8 cellular contexts compared by ENCODE assay signal in genomic region chr5:154179846-154180710, GRCh38. TPM values are rescaled to one million over a fixed set of nuclear protein-coding genes. Genes with fewer than 3 reads are reported as not detected.
A peak's percentile ranks its signal among the peaks of the same experiment; 100 is the strongest.
DNase-seq lines count a peak whose midpoint lies in the region; ATAC-seq and TF ChIP-seq lines count a peak whose summit lies in the region.

No MANE protein-coding gene starts in this region.

- peak; percentile 57 for TF ChIP-seq CTCF in activated CD8-positive, alpha-beta T cell treated with anti-CD3 and anti-CD28 coated beads for 36 hours (IDR thresholded peaks at IDR 0.05)
- peak; percentile 81 for TF ChIP-seq CTCF in progenitor cell of endocrine pancreas (IDR thresholded peaks at IDR 0.05; ENCODE audit: unreplicated experiment)

- POLR2A ChIA-PET in activated CD8-positive, alpha-beta T cell treated with anti-CD3 and anti-CD28 coated beads for 36 hours (lab: Charles Lee): interaction anchor here (1.1 kb wide), 1 partner anchor 225 kb away, joined by 3 read pairs; no protein-coding TSS in a partner anchor

- CTCF ChIA-PET in activated CD8-positive, alpha-beta T cell treated with anti-CD3 and anti-CD28 coated beads for 36 hours (lab: Charles Lee): interaction anchor here (0.6 to 16.7 kb wide), 25 partner anchors 11 to 227 kb away, joined by 3 to 161 read pairs (median 3); partner anchors contain the start of gene GALNT10

- no peaks in the 10 kb centered on the region for H3K36me3 Mint-ChIP-seq in activated CD8-positive, alpha-beta T cell treated with anti-CD3 and anti-CD28 coated beads for 36 hours (ENCODE audit: low read depth)
- H3K36me3 Mint-ChIP-seq in progenitor cell of endocrine pancreas (ENCODE audit: insufficient read depth): no peaks in the 10 kb centered on the region

- no peak overlapping the region for H3K4me3 Mint-ChIP-seq in activated CD8-positive, alpha-beta T cell treated with anti-CD3 and anti-CD28 coated beads for 36 hours
- H3K4me3 Mint-ChIP-seq in progenitor cell of endocrine pancreas (ENCODE audit: low read depth): no peak overlapping the region

- intact Hi-C loops in activated CD8-positive, alpha-beta T cell treated with anti-CD3 and anti-CD28 coated beads for 36 hours (cut with micrococcal nuclease): loop anchor here (2.0 kb wide), 2 partner anchors 107 to 203 kb away; no protein-coding TSS in a partner anchor

- peaks cover 8% of the 10 kb centered on the region for H3K27me3 Mint-ChIP-seq in activated CD8-positive, alpha-beta T cell treated with anti-CD3 and anti-CD28 coated beads for 36 hours
- H3K27me3 Mint-ChIP-seq in progenitor cell of endocrine pancreas: peaks cover 21% of the 10 kb centered on the region

- no peak overlapping the region for H3K27ac Mint-ChIP-seq in activated CD8-positive, alpha-beta T cell treated with anti-CD3 and anti-CD28 coated beads for 36 hours
- H3K27ac Mint-ChIP-seq in progenitor cell of endocrine pancreas: no peak overlapping the region

- no peaks in the 10 kb centered on the region for H3K4me1 Mint-ChIP-seq in activated CD8-positive, alpha-beta T cell treated with anti-CD3 and anti-CD28 coated beads for 36 hours (ENCODE audit: low read depth)
- no peaks in the 10 kb centered on the region for H3K4me1 Mint-ChIP-seq in progenitor cell of endocrine pancreas (ENCODE audit: low read depth)

- peak; percentile 92 for ATAC-seq in GM19395 (IDR thresholded peaks at IDR 0.05; ENCODE audit: unreplicated experiment)
- peak; percentile 97 for ATAC-seq in HG03342 (IDR thresholded peaks at IDR 0.05; ENCODE audit: unreplicated experiment)
- ATAC-seq in activated CD8-positive, alpha-beta T cell treated with anti-CD3 and anti-CD28 coated beads for 36 hours: peak; percentile 97

- no peaks in the 10 kb centered on the region for H3K9me3 Mint-ChIP-seq in activated CD8-positive, alpha-beta T cell treated with anti-CD3 and anti-CD28 coated beads for 36 hours
- no peaks in the 10 kb centered on the region for H3K9me3 Mint-ChIP-seq in progenitor cell of endocrine pancreas (ENCODE audit: low read depth)

- DNase-seq in NCI-H1436 (lab: John Stamatoyannopoulos, UW) (peak; percentile 39), NCI-H1436 treated with DMSO at 0.1 percent for 48 hours (lab: John Stamatoyannopoulos, UW) (no peak), NCI-H345 treated with DMSO at 0.1 percent for 48 hours (lab: John Stamatoyannopoulos, UW; ENCODE audit: unreplicated experiment) (peak; percentile 76), germinal center (ENCODE audit: low spot score) (peak; percentile 60), progenitor cell of endocrine pancreas (ENCODE audit: low spot score, unreplicated experiment) (no peak)
- DNase-seq in activated CD8-positive, alpha-beta T cell treated with anti-CD3 and anti-CD28 coated beads for 36 hours: peak; percentile 48

RNA-seq across cellular contexts. Expression of gene GALNT10, which starts 10.5 kb away (rescaled TPM):
- total RNA-seq in activated CD8-positive, alpha-beta T cell treated with anti-CD3 and anti-CD28 coated beads for 36 hours: 10 to 100 TPM; 12.9 to 15.2 TPM
- total RNA-seq in progenitor cell of endocrine pancreas: 20.6 and 28.9 TPM in 2 replicates

Comparison
In these comparisons a context has a peak if more than half of its experiments do, and no peak if none do; other contexts are left out.
1. DNase-seq: peak in NCI-H1436 (single experiment), NCI-H345 treated with DMSO at 0.1 percent for 48 hours (single experiment), activated CD8-positive, alpha-beta T cell treated with anti-CD3 and anti-CD28 coated beads for 36 hours (single experiment) and germinal center (single experiment); none in NCI-H1436 treated with DMSO at 0.1 percent for 48 hours (single experiment) and progenitor cell of endocrine pancreas (single experiment).
2. Peak in every context shown above with its lines, with median percentiles within 50 percentile points of each other: ATAC-seq.